1 cellular context compared by ENCODE assay signal in the genomic region with DNA sequence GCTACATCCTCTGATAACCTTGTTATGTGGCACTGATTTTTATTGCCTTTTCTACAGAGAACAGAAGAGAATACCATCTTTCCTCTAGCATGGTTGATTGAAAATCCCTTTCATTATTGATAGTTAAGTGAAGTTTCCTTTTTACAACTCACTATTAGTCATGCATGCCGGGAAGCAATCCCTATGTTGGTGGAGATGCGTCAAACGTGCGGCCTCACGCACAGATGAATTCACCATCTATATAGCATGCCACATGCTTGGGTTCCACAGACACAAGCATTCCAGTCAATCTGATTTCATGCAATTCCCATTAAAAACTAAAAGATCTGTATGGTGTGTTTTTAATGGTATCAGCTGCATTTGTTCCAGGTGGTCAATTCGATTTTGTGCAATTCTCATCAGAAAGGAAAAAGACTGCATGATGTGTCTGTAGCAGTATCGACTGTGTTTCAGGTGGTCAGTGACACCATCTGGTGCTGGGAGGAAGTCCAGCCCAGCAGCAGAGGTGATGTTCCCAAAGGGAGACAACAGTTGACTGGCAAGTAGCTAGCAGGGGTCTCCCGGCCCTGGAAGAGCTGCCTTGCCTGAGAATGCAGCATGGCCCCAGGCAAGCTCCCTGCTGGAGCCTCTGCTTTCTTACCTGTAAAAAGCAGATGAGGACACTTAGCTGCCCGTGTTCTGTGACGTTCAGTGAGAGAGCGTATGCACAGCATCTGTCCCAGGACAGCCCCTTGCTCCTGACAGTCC.
TF ChIP-seq lines count a peak whose summit lies in the region.

No MANE protein-coding gene starts in this region.

TF ChIP-seq in SK-N-SH, 30 proteins besides CTCF, POLR2A, EP300 and RAD21 (continued from another document):
- TF ChIP-seq REST (IDR thresholded peaks at IDR 0.05; ENCODE audit: low read depth, low read length): no peak
- TF ChIP-seq ZBTB33 (IDR thresholded peaks at IDR 0.05; ENCODE audit: borderline replicate concordance, low read depth): no peak
- TF ChIP-seq TEAD4 (IDR thresholded peaks at IDR 0.05; ENCODE audit: borderline replicate concordance, insufficient read depth): no peak
